1 cellular context compared by ENCODE assay signal in the genomic region with DNA sequence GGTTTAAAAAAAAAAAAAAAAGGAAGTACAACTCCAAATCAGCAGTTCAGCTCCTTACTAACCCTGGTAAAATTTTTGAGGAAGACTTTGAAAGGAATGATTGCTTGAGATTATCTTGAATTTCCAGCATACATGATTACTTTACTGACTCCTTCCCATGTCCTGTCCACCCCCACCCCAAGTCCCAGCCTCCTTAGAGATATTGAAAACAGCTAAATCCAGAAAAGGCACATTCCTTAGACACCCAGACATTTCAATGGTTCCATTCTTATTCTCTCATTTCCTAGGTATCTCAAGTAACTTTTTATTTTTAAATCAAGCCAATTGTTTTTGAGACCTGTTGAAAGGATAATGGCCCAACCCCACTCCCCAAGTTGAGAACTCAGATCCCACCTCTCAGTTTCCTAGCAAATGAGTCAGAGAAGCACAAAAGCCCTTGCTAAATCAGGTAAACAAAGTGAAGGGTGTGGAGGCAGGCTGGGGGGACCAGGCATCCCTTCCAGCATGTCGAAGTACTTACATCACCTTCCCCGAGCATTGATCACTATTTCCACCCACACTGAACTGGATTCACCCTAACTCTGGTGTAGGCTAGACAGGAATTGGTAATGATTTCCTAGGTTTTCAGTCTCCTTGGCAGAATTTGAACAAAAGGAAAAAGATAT.
TF ChIP-seq lines count a peak whose summit lies in the region.

No MANE protein-coding gene starts in this region.

TF ChIP-seq in SK-N-SH treated with all-trans-retinoic acid at 6 μM for 48 hours, 23 proteins besides CTCF, POLR2A, EP300 and RAD21 (continued from another document):
- TF ChIP-seq, protein P1, sequence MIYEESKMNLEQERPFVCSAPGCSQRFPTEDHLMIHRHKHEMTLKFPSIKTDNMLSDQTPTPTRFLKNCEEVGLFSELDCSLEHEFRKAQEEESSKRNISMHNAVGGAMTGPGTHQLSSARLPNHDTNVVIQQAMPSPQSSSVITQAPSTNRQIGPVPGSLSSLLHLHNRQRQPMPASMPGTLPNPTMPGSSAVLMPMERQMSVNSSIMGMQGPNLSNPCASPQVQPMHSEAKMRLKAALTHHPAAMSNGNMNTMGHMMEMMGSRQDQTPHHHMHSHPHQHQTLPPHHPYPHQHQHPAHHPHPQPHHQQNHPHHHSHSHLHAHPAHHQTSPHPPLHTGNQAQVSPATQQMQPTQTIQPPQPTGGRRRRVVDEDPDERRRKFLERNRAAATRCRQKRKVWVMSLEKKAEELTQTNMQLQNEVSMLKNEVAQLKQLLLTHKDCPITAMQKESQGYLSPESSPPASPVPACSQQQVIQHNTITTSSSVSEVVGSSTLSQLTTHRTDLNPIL (CRISPR knock-in tag; IDR thresholded peaks at IDR 0.05; ENCODE audit: low read depth): no peak
- TF ChIP-seq, protein P2, sequence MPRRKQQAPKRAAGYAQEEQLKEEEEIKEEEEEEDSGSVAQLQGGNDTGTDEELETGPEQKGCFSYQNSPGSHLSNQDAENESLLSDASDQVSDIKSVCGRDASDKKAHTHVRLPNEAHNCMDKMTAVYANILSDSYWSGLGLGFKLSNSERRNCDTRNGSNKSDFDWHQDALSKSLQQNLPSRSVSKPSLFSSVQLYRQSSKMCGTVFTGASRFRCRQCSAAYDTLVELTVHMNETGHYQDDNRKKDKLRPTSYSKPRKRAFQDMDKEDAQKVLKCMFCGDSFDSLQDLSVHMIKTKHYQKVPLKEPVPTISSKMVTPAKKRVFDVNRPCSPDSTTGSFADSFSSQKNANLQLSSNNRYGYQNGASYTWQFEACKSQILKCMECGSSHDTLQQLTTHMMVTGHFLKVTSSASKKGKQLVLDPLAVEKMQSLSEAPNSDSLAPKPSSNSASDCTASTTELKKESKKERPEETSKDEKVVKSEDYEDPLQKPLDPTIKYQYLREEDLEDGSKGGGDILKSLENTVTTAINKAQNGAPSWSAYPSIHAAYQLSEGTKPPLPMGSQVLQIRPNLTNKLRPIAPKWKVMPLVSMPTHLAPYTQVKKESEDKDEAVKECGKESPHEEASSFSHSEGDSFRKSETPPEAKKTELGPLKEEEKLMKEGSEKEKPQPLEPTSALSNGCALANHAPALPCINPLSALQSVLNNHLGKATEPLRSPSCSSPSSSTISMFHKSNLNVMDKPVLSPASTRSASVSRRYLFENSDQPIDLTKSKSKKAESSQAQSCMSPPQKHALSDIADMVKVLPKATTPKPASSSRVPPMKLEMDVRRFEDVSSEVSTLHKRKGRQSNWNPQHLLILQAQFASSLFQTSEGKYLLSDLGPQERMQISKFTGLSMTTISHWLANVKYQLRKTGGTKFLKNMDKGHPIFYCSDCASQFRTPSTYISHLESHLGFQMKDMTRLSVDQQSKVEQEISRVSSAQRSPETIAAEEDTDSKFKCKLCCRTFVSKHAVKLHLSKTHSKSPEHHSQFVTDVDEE (CRISPR knock-in tag; IDR thresholded peaks at IDR 0.05): no peak
